ENCODE assay signal across 8 cellular contexts in genomic region chr4:109301691-109302365, GRCh38. TPM values are rescaled to one million over a fixed set of nuclear protein-coding genes. Genes with fewer than 3 reads are reported as not detected.
DNase-seq lines count a peak whose midpoint lies in the region; ATAC-seq and TF ChIP-seq lines count a peak whose summit lies in the region.

No MANE protein-coding gene starts in this region.

- H3K9me2 ChIP-seq in GM23248 (ENCODE audit: insufficient read depth), result no peaks in the 10 kb centered on the region

- in situ Hi-C loops in GM23248 (cut with MboI), result no loop called here

- no peak overlapping the region for H3K27ac ChIP-seq in GM23248
- H3K27ac ChIP-seq in sigmoid colon, result no peak overlapping the region

- peaks cover 74% of the 10 kb centered on the region for H3K27me3 Mint-ChIP-seq in activated CD8-positive, alpha-beta memory T cell treated with anti-CD3 and anti-CD28 coated beads, Interleukin-2, amount 10 ng/mL, durations not matched to agents 7 days and 5 days

- no peak for TF ChIP-seq POLR2A in sigmoid colon (IDR thresholded peaks at IDR 0.05)

- H3K9ac ChIP-seq in GM23248, result no peak overlapping the region

- no peaks in the 10 kb centered on the region for H3K79me2 ChIP-seq in GM23248 (ENCODE audit: insufficient read depth)

- TF ChIP-seq CTCF in sigmoid colon (IDR thresholded peaks at IDR 0.05), result no peak

- CTCF ChIA-PET in activated CD8-positive, alpha-beta memory T cell treated with anti-CD3 and anti-CD28 coated beads, Interleukin-2, amount 10 ng/mL, durations not matched to agents 7 days and 5 days (lab: Charles Lee), result no interaction called here

- 12% methylated on average over 40 of the region's 40 CpGs for WGBS in GM23248 (ENCODE audit: low coverage in 1 of 2, low lambda C conversion rate in 2 of 2, missing lambda C conversion rate in 2 of 2), 2 experiments
- 8 to 11% methylated on average over 40 of the region's 40 CpGs for WGBS in sigmoid colon, 2 donors

- H3K36me3 ChIP-seq in GM23248 (ENCODE audit: low read depth) (no peaks in the 10 kb centered on the region), sigmoid colon (no peaks in the 10 kb centered on the region)

- H4K20me1 ChIP-seq in GM23248 (ENCODE audit: insufficient read depth), result no peaks in the 10 kb centered on the region

- no peak overlapping the region for H3K27ac Mint-ChIP-seq in activated CD8-positive, alpha-beta memory T cell treated with anti-CD3 and anti-CD28 coated beads, Interleukin-2, amount 10 ng/mL, durations not matched to agents 7 days and 5 days

- DNase-seq in GM23248 (peak; percentile 11), left cardiac atrium (peak; percentile 22), sigmoid colon (no peak), inferior parietal cortex (ENCODE audit: extremely low spot score) (no peak)
- no peak for DNase-seq in activated CD8-positive, alpha-beta memory T cell treated with anti-CD3 and anti-CD28 coated beads, Interleukin-2, amount 10 ng/mL, durations not matched to agents 7 days and 5 days
- DNase-seq in activated CD4-positive, CD25-positive, alpha-beta regulatory T cell treated with anti-CD3 and anti-CD28 coated beads, Interleukin-2, amount 50 U/mL, for 72 hours, result no peak

- H3K9me3 ChIP-seq in GM23248 (ENCODE audit: low read depth) (no peaks in the 10 kb centered on the region), sigmoid colon (no peaks in the 10 kb centered on the region)

- peak overlapping the region; percentile 59 for H3K4me3 Mint-ChIP-seq in activated CD8-positive, alpha-beta memory T cell treated with anti-CD3 and anti-CD28 coated beads, Interleukin-2, amount 10 ng/mL, durations not matched to agents 7 days and 5 days

- peak overlapping the region; percentile 73 for H2AFZ ChIP-seq in GM23248

- intact Hi-C loops in left cardiac atrium (cut with DNase I), result no loop called here
- intact Hi-C loops in sigmoid colon (cut with DNase I), result no loop called here

- peaks cover 11% of the 10 kb centered on the region for H3K4me1 Mint-ChIP-seq in activated CD8-positive, alpha-beta memory T cell treated with anti-CD3 and anti-CD28 coated beads, Interleukin-2, amount 10 ng/mL, durations not matched to agents 7 days and 5 days

- peaks cover 58% of the 10 kb centered on the region for H3K27me3 ChIP-seq in GM23248 (replicated peaks; ENCODE audit: insufficient read depth)
- peaks cover 9 to 62% (median 25%) of the 10 kb centered on the region in 3 donors for H3K27me3 ChIP-seq in sigmoid colon

- ATAC-seq in activated CD8-positive, alpha-beta memory T cell treated with anti-CD3 and anti-CD28 coated beads, Interleukin-2, amount 10 ng/mL, durations not matched to agents 7 days and 5 days, result peak; percentile 27
- peak; percentile 40 to 42 for ATAC-seq in left cardiac atrium
- ATAC-seq in GM19035 (IDR thresholded peaks at IDR 0.05; ENCODE audit: unreplicated experiment), result no peak
- ATAC-seq in HG03159 (IDR thresholded peaks at IDR 0.05; ENCODE audit: unreplicated experiment), result no peak

- TF ChIP-seq EP300 in sigmoid colon (IDR thresholded peaks at IDR 0.05), result no peak

- H3K4me1 ChIP-seq in GM23248 (ENCODE audit: insufficient read depth), result 0 out of 2 replicates have a peak, but pooled peaks cover 2% of the 10 kb centered on the region
- H3K4me1 ChIP-seq in sigmoid colon, result peaks cover 0 to 20% (median 19%) of the 10 kb centered on the region in 4 donors

- H3F3A ChIP-seq in GM23248 (ENCODE audit: insufficient read depth), result no peaks in the 10 kb centered on the region

- peak overlapping the region; percentile 77 for H3K4me2 ChIP-seq in GM23248 (ENCODE audit: unreplicated experiment)

- peaks cover 2% of the 10 kb centered on the region for H3K36me3 Mint-ChIP-seq in activated CD8-positive, alpha-beta memory T cell treated with anti-CD3 and anti-CD28 coated beads, Interleukin-2, amount 10 ng/mL, durations not matched to agents 7 days and 5 days

- H3K4me3 ChIP-seq in GM23248 (peak overlapping the region; percentile 71), sigmoid colon (peak overlapping the region; percentile 33 to 58 (median 50))

- no peaks in the 10 kb centered on the region for H3K9me3 Mint-ChIP-seq in activated CD8-positive, alpha-beta memory T cell treated with anti-CD3 and anti-CD28 coated beads, Interleukin-2, amount 10 ng/mL, durations not matched to agents 7 days and 5 days (ENCODE audit: low read depth)

RNA-seq across cellular contexts. Expression of gene COL25A1, which starts 0.6 kb away (rescaled TPM):
- 0.13 TPM in 1 of 2 replicates, not detected in the other for total RNA-seq in GM23248 (2014; rRNA removed; shearing (Covaris generic))
- polyA plus RNA-seq in GM23248 (2016; fragmentation: Nextera tagmentation; extraction: Ambion mirVana), result 0.25 TPM in 1 of 2 replicates, not detected in the other
- total RNA-seq in activated CD8-positive, alpha-beta memory T cell treated with anti-CD3 and anti-CD28 coated beads, Interleukin-2, amount 10 ng/mL, durations not matched to agents 7 days and 5 days, result not detected
- 1 to 10 TPM in 1 of 2 donors, under 1 TPM in 1; 0.74 to 1.5 TPM for total RNA-seq in left cardiac atrium
- total RNA-seq in sigmoid colon, result 1 to 10 TPM in 1 of 4 donors, under 1 TPM in 3; 0.36 to 1.4 (median 0.62) TPM
- under 1 TPM in 1 of 3 donors, not detected in 2; 0.15 TPM for polyA plus RNA-seq in sigmoid colon

Comparison
In these comparisons a context has a peak if more than half of its experiments do, and no peak if none do; other contexts are left out.
1. DNase-seq: peak in GM23248 (single experiment) and left cardiac atrium (single experiment); none in activated CD8-positive, alpha-beta memory T cell treated with anti-CD3 and anti-CD28 coated beads, Interleukin-2, amount 10 ng/mL, durations not matched to agents 7 days and 5 days (single experiment), sigmoid colon (single experiment), inferior parietal cortex (single experiment) and activated CD4-positive, CD25-positive, alpha-beta regulatory T cell treated with anti-CD3 and anti-CD28 coated beads, Interleukin-2, amount 50 U/mL, for 72 hours (single experiment).
2. ATAC-seq: peak in activated CD8-positive, alpha-beta memory T cell treated with anti-CD3 and anti-CD28 coated beads, Interleukin-2, amount 10 ng/mL, durations not matched to agents 7 days and 5 days (single experiment) and left cardiac atrium (2 of 2); none in GM19035 (single experiment) and HG03159 (single experiment).